Comparison of ENCODE assay signal across 10 cellular contexts in the genomic region with DNA sequence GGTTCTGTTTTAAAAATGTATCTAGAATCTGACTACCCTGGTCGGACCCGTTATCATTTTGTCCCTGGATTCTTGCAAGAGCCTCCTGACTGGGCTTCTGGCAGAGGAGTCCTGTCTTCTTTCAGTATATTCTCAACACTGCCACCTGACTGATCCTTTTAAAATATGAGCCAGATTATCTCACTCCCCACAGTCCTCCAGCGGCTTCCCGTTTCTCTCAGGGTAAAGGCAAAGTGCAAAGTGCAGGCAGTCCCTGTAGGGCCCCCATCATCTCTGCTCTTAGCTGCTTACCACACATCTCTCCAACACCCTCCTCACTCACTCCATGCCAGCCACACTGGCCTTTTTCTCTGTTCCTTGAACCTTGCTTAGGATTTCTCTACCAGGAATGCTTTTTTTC. TPM values are rescaled to one million over a fixed set of nuclear protein-coding genes. Genes with fewer than 3 reads are reported as not detected.
DNase-seq lines count a peak whose midpoint lies in the region; ATAC-seq, FAIRE-seq and TF ChIP-seq lines count a peak whose summit lies in the region.
"Had no signal": no experiment of that assay in that cellular context is flagged by ENCODE, and none has a peak within 500 bp of the region (broad histone marks: within the 10 kb centered on the region; RNA-seq: fewer than 3 reads in every experiment).

No MANE protein-coding gene starts in this region.

- H3K9me3 ChIP-seq in right atrium auricular region (no peaks in the 10 kb centered on the region), small intestine (ENCODE audit: control insufficient read depth, low read depth) (no peaks in the 10 kb centered on the region)
- H3K9me3 ChIP-seq: MG63 had no signal

- H3K27me3 ChIP-seq in right atrium auricular region (no peaks in the 10 kb centered on the region), small intestine (ENCODE audit: control insufficient read depth in 2 of 2, insufficient read depth in 2 of 2, low read length in 2 of 2) (no peaks in the 10 kb centered on the region)
- H3K27me3 ChIP-seq: MG63 had no signal

- FAIRE-seq in small intestine (lab: Jason Lieb, UNC), result no peak
- FAIRE-seq: keratinocyte had no signal

- TF ChIP-seq CTCF in VCaP (conservative IDR thresholded peaks at IDR 0.05) (no peak; the same call in 1 of the 2 replicates), right atrium auricular region (IDR thresholded peaks at IDR 0.05) (no peak)

- H3K4me3 ChIP-seq in right atrium auricular region (no peak overlapping the region), small intestine (ENCODE audit: low read depth in 1 of 2, low read length in 2 of 2) (no peak overlapping the region)
- H3K4me3 ChIP-seq: MG63 had no signal

- H3K36me3 ChIP-seq in right atrium auricular region, result no peaks in the 10 kb centered on the region
- H3K36me3 ChIP-seq in small intestine (ENCODE audit: control insufficient read depth in 2 of 2, insufficient read depth in 2 of 2, low read length in 2 of 2), result no peaks in the 10 kb centered on the region
- H3K36me3 ChIP-seq: MG63 had no signal

- peak overlapping the region; percentile 79 for H3K27ac ChIP-seq in VCaP
- H3K27ac ChIP-seq in right atrium auricular region, result peak overlapping the region; percentile 82 to 93
- H3K27ac ChIP-seq in small intestine (ENCODE audit: low read depth in 1 of 2, low read length in 1 of 2), result peak overlapping the region; percentile 54 to 73

- H3K4me1 ChIP-seq in right atrium auricular region, result peaks cover 0 to 89% of the 10 kb centered on the region in 2 donors
- peaks cover 12 to 14% of the 10 kb centered on the region in 2 donors for H3K4me1 ChIP-seq in small intestine (ENCODE audit: control insufficient read depth in 2 of 2, insufficient read depth in 1 of 2, low read depth in 1 of 2, low read length in 1 of 2)

- DNase-seq in KBM-7 (peak; percentile 75), right atrium auricular region (ENCODE audit: low spot score) (peak; percentile 71), small intestine (peak; percentile 90), HPDE6-E6E7 (ENCODE audit: extremely low spot score) (no peak), NCI-H1048 (lab: John Stamatoyannopoulos, UW) (no peak), glomerular visceral epithelial cell (ENCODE audit: extremely low spot score) (no peak)

- no peak for ATAC-seq in HG03159 (IDR thresholded peaks at IDR 0.05; ENCODE audit: unreplicated experiment)

- in situ Hi-C loops in KBM-7 (cut with MboI; ENCODE audit: low pct_unique_long_range_greater_than_20kb, low sequenced_read_pairs), result no loop called here

- 10 to 31% (median 27%) methylated on average over 4 of the region's 4 CpGs for WGBS in small intestine, 3 donors

RNA-seq across cellular contexts. Expression of a gene that starts 28.5 kb away (rescaled TPM):
- 10 to 100 TPM; 26.4 to 32.5 TPM for total RNA-seq in right atrium auricular region
- polyA plus RNA-seq in small intestine, result 10 to 100 TPM in 1 of 3 donors, 1 to 10 TPM in 2; 3.8 to 11.1 (median 5.9) TPM

Comparison
In these comparisons a context has a peak if more than half of its experiments do, and no peak if none do; other contexts are left out.
1. DNase-seq: peak in KBM-7 (single experiment), right atrium auricular region (single experiment) and small intestine (single experiment); none in HPDE6-E6E7 (single experiment), NCI-H1048 (single experiment) and glomerular visceral epithelial cell (single experiment).
2. Peak in every context shown above with its lines, with median percentiles within 50 percentile points of each other: H3K27ac ChIP-seq.